ENCODE assay signal across 24 cellular contexts in genomic region chr1:73100216-73100615, GRCh38.
DNase-seq lines count a peak whose midpoint lies in the region; ATAC-seq and TF ChIP-seq lines count a peak whose summit lies in the region.
"Had no signal": no experiment of that assay in that cellular context is flagged by ENCODE, and none has a peak within 500 bp of the region (broad histone marks: within the 10 kb centered on the region; RNA-seq: fewer than 3 reads in every experiment).

No MANE protein-coding gene starts in this region.

- H3K36me3 Mint-ChIP-seq in naive thymus-derived CD8-positive, alpha-beta T cell = peaks cover 0 to 4% (median 0%) of the 10 kb centered on the region in 3 donors

- no peak overlapping the region for H3K9ac ChIP-seq in Karpas-422 (ENCODE audit: low read length)

- DNase-seq in DMS114 treated with DMSO at 0.1 percent for 48 hours (lab: John Stamatoyannopoulos, UW; ENCODE audit: unreplicated experiment) (peak; percentile 2), HPDE6-E6E7 (ENCODE audit: extremely low spot score) (peak; percentile 3), RWPE1 (ENCODE audit: low spot score) (peak; percentile 0), fibroblast of peridontal ligament (ENCODE audit: extremely low read depth) (peak; percentile 9), Karpas-422 (no peak), midbrain (lab: John Stamatoyannopoulos, UW) (no peak), right cardiac atrium (no peak)
- DNase-seq in naive thymus-derived CD8-positive, alpha-beta T cell = no peak
- DNase-seq: activated CD8-positive, alpha-beta memory T cell treated with anti-CD3 and anti-CD28 coated beads for 24 hours; activated naive CD4-positive, alpha-beta T cell treated with anti-CD3 and anti-CD28 coated beads, Interleukin-2, amount 50 U/mL, for 16 hours; activated T-cell treated with anti-CD3 and anti-CD28 coated beads, Interleukin-2, amount 50 U/mL, for 72 hours; DMS 273 treated with DMSO at 0.1 percent for 48 hours; GF-D8; mesenchymal stem cell; NCI-H1105 treated with DMSO at 0.1 percent for 48 hours; NCI-H2081 treated with DMSO at 0.1 percent for 48 hours; NCI-H510A treated with DMSO at 0.1 percent for 48 hours; stimulated activated naive CD8-positive, alpha-beta T cell treated with anti-CD3 and anti-CD28 coated beads, Interleukin-15, Interleukin-2, amounts not matched to agents 100 U/mL and 50 U/mL, for 24 hours; transverse colon had no signal

- H3K36me3 ChIP-seq in Karpas-422 (ENCODE audit: insufficient read depth, low read length) = no peaks in the 10 kb centered on the region
- H3K36me3 ChIP-seq: ascending aorta, esophagus muscularis mucosa, gastroesophageal sphincter, transverse colon had no signal

- no peaks in the 10 kb centered on the region for H3K4me1 Mint-ChIP-seq in naive thymus-derived CD8-positive, alpha-beta T cell

- H3K4me1 ChIP-seq in Karpas-422 (ENCODE audit: low read length) = no peaks in the 10 kb centered on the region
- no peaks in the 10 kb centered on the region for H3K4me1 ChIP-seq in right cardiac atrium (ENCODE audit: control insufficient read depth, insufficient read depth, low read length)
- H3K4me1 ChIP-seq: ascending aorta, esophagus muscularis mucosa, gastroesophageal sphincter, transverse colon had no signal

- CTCF ChIA-PET in RWPE1 (lab: Yijun Ruan, JAX) = interaction anchor here (0.6 kb wide), 1 partner anchor 471 kb away, joined by 3 read pairs; no protein-coding TSS in a partner anchor

- no peak for ATAC-seq in right cardiac atrium
- ATAC-seq in naive thymus-derived CD8-positive, alpha-beta T cell = no peak
- ATAC-seq: activated T-cell treated with anti-CD3 and anti-CD28 coated beads, Interleukin-2, amount 50 U/mL, for 72 hours; gastroesophageal sphincter; natural killer cell treated with Interleukin-12 subunit alpha and Interleukin-12 subunit beta and Interleukin-15 and Interleukin-18, amount 100 ng/mL, for 72 hours; stimulated activated naive CD8-positive, alpha-beta T cell treated with anti-CD3 and anti-CD28 coated beads, Interleukin-15, Interleukin-2, amounts not matched to agents 100 U/mL and 50 U/mL, for 24 hours had no signal

- no peak overlapping the region for H3K27ac Mint-ChIP-seq in naive thymus-derived CD8-positive, alpha-beta T cell
- H3K27ac Mint-ChIP-seq: activated T-cell treated with anti-CD3 and anti-CD28 coated beads, Interleukin-2, amount 50 U/mL, for 72 hours; natural killer cell treated with Interleukin-12 subunit alpha and Interleukin-12 subunit beta and Interleukin-15 and Interleukin-18, amount 100 ng/mL, for 72 hours; T-helper 2 cell treated with Interferon-gamma antibody and Interleukin-4, amounts not matched to agents 5 μg/mL and 100 μg/mL, for 36 hours had no signal

- H4K20me1 ChIP-seq in Karpas-422 (ENCODE audit: insufficient read depth, low read depth, low read length) = no peaks in the 10 kb centered on the region

- H3K27me3 ChIP-seq in Karpas-422 (ENCODE audit: low read length) (no peaks in the 10 kb centered on the region), right cardiac atrium (ENCODE audit: control insufficient read depth, insufficient read depth) (no peaks in the 10 kb centered on the region)
- H3K27me3 ChIP-seq: ascending aorta, esophagus muscularis mucosa, gastroesophageal sphincter, transverse colon had no signal

- WGBS in right cardiac atrium = 75% methylated on average over 4 of the region's 4 CpGs

- H3K27me3 Mint-ChIP-seq in naive thymus-derived CD8-positive, alpha-beta T cell = no peaks in the 10 kb centered on the region
- H3K27me3 Mint-ChIP-seq: natural killer cell treated with Interleukin-12 subunit alpha and Interleukin-12 subunit beta and Interleukin-15 and Interleukin-18, amount 100 ng/mL, for 72 hours had no signal

- H3K9me3 ChIP-seq in Karpas-422 (ENCODE audit: low read length) = peaks cover 41% of the 10 kb centered on the region
- H3K9me3 ChIP-seq in right cardiac atrium (ENCODE audit: control insufficient read depth, low read length) = no peaks in the 10 kb centered on the region
- H3K9me3 ChIP-seq: ascending aorta, gastroesophageal sphincter, transverse colon had no signal

- H3K9me2 ChIP-seq in Karpas-422 (replicated peaks; ENCODE audit: insufficient read depth, low read length) = no peaks in the 10 kb centered on the region

- H2AFZ ChIP-seq in Karpas-422 (ENCODE audit: low read length) = no peak overlapping the region

- H3K79me2 ChIP-seq in Karpas-422 (ENCODE audit: low read length) = no peaks in the 10 kb centered on the region

- no peak for TF ChIP-seq CTCF in RWPE1 (conservative IDR thresholded peaks at IDR 0.05; ENCODE audit: low read depth)

- H3K27ac ChIP-seq in RWPE1 (no peak overlapping the region), Karpas-422 (ENCODE audit: low read length) (no peak overlapping the region), right cardiac atrium (ENCODE audit: low read length) (no peak overlapping the region)
- H3K27ac ChIP-seq: ascending aorta, esophagus muscularis mucosa, gastroesophageal sphincter, transverse colon had no signal

- POLR2A ChIA-PET in RWPE1 (lab: Yijun Ruan, JAX; ENCODE audit: low non-redundant PET) = no interaction called here
- POLR2A ChIA-PET in naive thymus-derived CD8-positive, alpha-beta T cell (lab: Charles Lee) = no interaction called here

- no peak overlapping the region for H3K4me3 Mint-ChIP-seq in naive thymus-derived CD8-positive, alpha-beta T cell
- H3K4me3 Mint-ChIP-seq: activated T-cell treated with anti-CD3 and anti-CD28 coated beads, Interleukin-2, amount 50 U/mL, for 72 hours; natural killer cell treated with Interleukin-12 subunit alpha and Interleukin-12 subunit beta and Interleukin-15 and Interleukin-18, amount 100 ng/mL, for 72 hours; T-helper 2 cell treated with Interferon-gamma antibody and Interleukin-4, amounts not matched to agents 5 μg/mL and 100 μg/mL, for 36 hours had no signal

- no peak overlapping the region for H3K4me2 ChIP-seq in Karpas-422 (ENCODE audit: low read depth, low read length, poor library complexity, severe bottlenecking)

- no peak overlapping the region for H3K4me3 ChIP-seq in Karpas-422 (ENCODE audit: low read length)
- no peak overlapping the region for H3K4me3 ChIP-seq in right cardiac atrium (ENCODE audit: low read length)
- H3K4me3 ChIP-seq: ascending aorta, esophagus muscularis mucosa, gastroesophageal sphincter, transverse colon had no signal

- peaks cover 0 to 24% (median 4%) of the 10 kb centered on the region in 9 donors for H3K9me3 Mint-ChIP-seq in naive thymus-derived CD8-positive, alpha-beta T cell

- intact Hi-C loops in right cardiac atrium (cut with DNase I) = no loop called here

Comparison
In these comparisons a context has a peak if more than half of its experiments do, and no peak if none do; other contexts are left out.
1. DNase-seq: peak in DMS114 treated with DMSO at 0.1 percent for 48 hours (single experiment), HPDE6-E6E7 (single experiment), RWPE1 (single experiment) and fibroblast of peridontal ligament (single experiment); none in Karpas-422 (single experiment), midbrain (single experiment), right cardiac atrium (0 of 3) and naive thymus-derived CD8-positive, alpha-beta T cell (0 of 10).